ENCODE assay signal across 19 cellular contexts in the genomic region with DNA sequence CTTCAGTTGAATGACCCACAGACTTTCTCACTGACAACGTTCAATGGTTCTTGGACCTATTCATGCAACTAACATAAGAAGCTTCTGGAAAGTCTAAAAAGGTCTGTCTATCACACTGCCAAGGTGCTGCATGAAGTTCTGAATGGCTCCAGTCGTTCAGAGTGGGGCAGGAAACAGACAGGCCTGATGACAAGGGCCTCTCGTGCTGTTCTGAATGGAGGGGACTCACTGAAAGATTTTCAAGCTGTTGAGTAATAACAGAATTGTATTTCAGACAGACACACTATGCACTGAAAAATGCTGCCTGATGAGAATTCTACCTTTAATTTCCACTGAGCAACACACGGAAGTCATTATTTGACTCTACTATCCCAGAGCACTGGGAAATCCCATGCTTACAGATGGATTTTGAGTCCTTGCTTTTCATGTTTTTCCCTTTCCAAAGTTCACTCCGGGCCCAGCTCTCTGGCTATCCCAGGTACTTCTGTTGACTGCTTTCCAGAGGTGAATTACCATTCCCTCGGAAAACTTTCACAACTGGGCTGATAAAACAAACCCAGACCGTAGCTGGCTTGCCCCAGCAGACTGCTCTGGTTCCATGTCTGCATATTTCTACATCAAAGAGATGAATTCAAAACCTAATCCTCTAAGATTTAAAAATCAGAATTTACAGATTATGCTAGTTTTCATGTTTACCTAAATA.
DNase-seq lines count a peak whose midpoint lies in the region; ATAC-seq, FAIRE-seq and TF ChIP-seq lines count a peak whose summit lies in the region.
"Had no signal": no experiment of that assay in that cellular context is flagged by ENCODE, and none has a peak within 500 bp of the region (broad histone marks: within the 10 kb centered on the region; RNA-seq: fewer than 3 reads in every experiment).

No MANE protein-coding gene starts in this region.

- TF ChIP-seq RAD21 in GM12878 (IDR thresholded peaks at IDR 0.05; ENCODE audit: insufficient read depth, low read depth, low read length) = no peak

- no peaks in the 10 kb centered on the region; the same call in 1 of the 2 replicates for H4K20me1 ChIP-seq in GM12878 (ENCODE audit: control insufficient read depth, insufficient read depth)

- no peaks in the 10 kb centered on the region for H3K9me3 ChIP-seq in CD4-positive, alpha-beta T cell (ENCODE audit: control insufficient read depth, low read length)
- no peaks in the 10 kb centered on the region for H3K9me3 ChIP-seq in CD8-positive, alpha-beta memory T cell (ENCODE audit: low read length)
- no peaks in the 10 kb centered on the region for H3K9me3 ChIP-seq in GM12878 (replicated peaks; ENCODE audit: control insufficient read depth, insufficient read depth, low read length)
- H3K9me3 ChIP-seq: esophagus squamous epithelium, left ventricle myocardium inferior, thyroid gland had no signal

- CTCF ChIA-PET in CD4-positive, alpha-beta T cell (lab: Charles Lee) = interaction anchor here (1.3 kb wide), 1 partner anchor 302 kb away, joined by 3 read pairs; the partner anchor contains the start of genes CDNF, HSPA14 and MSANTD7
- CTCF ChIA-PET in CD8-positive, alpha-beta memory T cell (lab: Charles Lee) = interaction anchor here (1.0 to 3.6 kb wide), 3 partner anchors 11 to 287 kb away, joined by 3 to 17 read pairs (median 11); no protein-coding TSS in a partner anchor
- CTCF ChIA-PET in GM12878 (lab: Yijun Ruan, JAX) = interaction anchor here (1.1 to 5.7 kb wide), 11 partner anchors 11 to 301 kb away, joined by 3 to 134 read pairs (median 8); partner anchors contain the start of genes CDNF, HSPA14 and MSANTD7

- RAD21 ChIA-PET in GM12878 (lab: Charles Lee; ENCODE audit: unreplicated experiment) = interaction anchor here (4.8 kb wide), 1 partner anchor 288 kb away, joined by 74 read pairs; no protein-coding TSS in a partner anchor

- intact Hi-C loops in CD4-positive, alpha-beta T cell (cut with DNase I, micrococcal nuclease) = loop anchor here in 1 of 2 experiments (5.0 kb wide), 1 partner anchor 287 kb away; no protein-coding TSS in a partner anchor
- intact Hi-C loops in GM12878 (cut with micrococcal nuclease; ENCODE audit: unreplicated experiment) = no loop called here

- BruUV-seq in GM12878 (replicated peaks; lab: Mats Ljungman, UMichigan) = no TSS peak

- H3K4me1 Mint-ChIP-seq in CD4-positive, alpha-beta T cell (ENCODE audit: low read depth) = peaks cover 94% of the 10 kb centered on the region
- H3K4me1 Mint-ChIP-seq in CD8-positive, alpha-beta memory T cell = peaks cover 72 to 96% (median 93%) of the 10 kb centered on the region in 3 donors
- H3K4me1 Mint-ChIP-seq in naive thymus-derived CD8-positive, alpha-beta T cell = peaks cover 50 to 95% (median 81%) of the 10 kb centered on the region in 4 donors

- H3K27me3 Mint-ChIP-seq in CD4-positive, alpha-beta T cell = no peaks in the 10 kb centered on the region
- no peaks in the 10 kb centered on the region for H3K27me3 Mint-ChIP-seq in CD8-positive, alpha-beta memory T cell
- H3K27me3 Mint-ChIP-seq in naive thymus-derived CD8-positive, alpha-beta T cell = no peaks in the 10 kb centered on the region

- H3K79me2 ChIP-seq in GM12878 (ENCODE audit: control insufficient read depth, insufficient read depth, low read length) = no peaks in the 10 kb centered on the region; the same call in none of the 2 replicates

- no peak for TF ChIP-seq EP300 in GM12878 (IDR thresholded peaks at IDR 0.05; ENCODE audit: borderline replicate concordance in 1 of 2, control insufficient read depth in 1 of 2, low read depth in 2 of 2, low read length in 2 of 2)

- H3K4me2 ChIP-seq in GM12878 (ENCODE audit: control insufficient read depth, insufficient read depth) = no peak overlapping the region
- H3K4me2 ChIP-seq: KMS-11 had no signal

- H3K36me3 ChIP-seq in CD8-positive, alpha-beta memory T cell (ENCODE audit: insufficient read depth, low read length) = peaks cover 17% of the 10 kb centered on the region
- H3K36me3 ChIP-seq in GM12878 (ENCODE audit: control insufficient read depth in 2 of 2, insufficient read depth in 2 of 2, low read length in 1 of 2) = peaks cover 2 to 28% of the 10 kb centered on the region in 2 experiments; a peak in 3 of 4 replicates
- H3K36me3 ChIP-seq: left ventricle myocardium inferior, thyroid gland had no signal

- H2AFZ ChIP-seq in GM12878 (ENCODE audit: control insufficient read depth, low read depth, low read length) = no peak overlapping the region

- ATAC-seq in CD4-positive, alpha-beta T cell (ENCODE audit: poor library complexity) = no peak
- ATAC-seq in GM12878 (no peak), HG02885 (IDR thresholded peaks at IDR 0.05; ENCODE audit: poor library complexity, unreplicated experiment) (no peak)
- no peak for ATAC-seq in naive thymus-derived CD8-positive, alpha-beta T cell

- peaks cover 98% of the 10 kb centered on the region for H3K36me3 Mint-ChIP-seq in CD4-positive, alpha-beta T cell (ENCODE audit: low read depth)
- peaks cover 0 to 90% (median 22%) of the 10 kb centered on the region in 3 donors for H3K36me3 Mint-ChIP-seq in CD8-positive, alpha-beta memory T cell
- peaks cover 0 to 87% (median 5%) of the 10 kb centered on the region in 3 donors for H3K36me3 Mint-ChIP-seq in naive thymus-derived CD8-positive, alpha-beta T cell

- TF ChIP-seq POLR2A in GM12878 (IDR thresholded peaks at IDR 0.05; ENCODE audit: low read depth, low read length) = 0 out of 2 replicates have a peak, but pooled peaks have one; percentile 10

- POLR2A ChIA-PET in CD4-positive, alpha-beta T cell (lab: Charles Lee) = interaction anchor here (0.8 to 1.9 kb wide), 3 partner anchors 28 to 607 kb away, joined by 3 to 5 read pairs (median 3); no protein-coding TSS in a partner anchor
- POLR2A ChIA-PET in CD8-positive, alpha-beta memory T cell (lab: Charles Lee) = no interaction called here
- POLR2A ChIA-PET in GM12878 (lab: Charles Lee) = no interaction called here
- POLR2A ChIA-PET in naive thymus-derived CD8-positive, alpha-beta T cell (lab: Charles Lee) = no interaction called here

- no peaks in the 10 kb centered on the region for H3K9me3 Mint-ChIP-seq in CD4-positive, alpha-beta T cell
- no peaks in the 10 kb centered on the region for H3K9me3 Mint-ChIP-seq in CD8-positive, alpha-beta memory T cell
- no peaks in the 10 kb centered on the region for H3K9me3 Mint-ChIP-seq in naive thymus-derived CD8-positive, alpha-beta T cell
- H3K9me3 Mint-ChIP-seq: HFFc6 had no signal

- H3K4me3 ChIP-seq in CD8-positive, alpha-beta memory T cell (ENCODE audit: low read length) = no peak overlapping the region
- H3K4me3 ChIP-seq in GM12878 = no peak overlapping the region
- H3K4me3 ChIP-seq: esophagus squamous epithelium, left ventricle myocardium inferior, skin epidermis, thyroid gland had no signal

- SMC1A ChIA-PET in GM12878 (lab: Charles Lee; ENCODE audit: uncharacterized antibody, unreplicated experiment) = interaction anchor here (0.5 to 5.2 kb wide), 7 partner anchors 23 to 507 kb away, joined by 3 to 66 read pairs (median 3); no protein-coding TSS in a partner anchor

- no peak for TF ChIP-seq CTCF in CD4-positive, alpha-beta T cell (IDR thresholded peaks at IDR 0.05)
- no peak for TF ChIP-seq CTCF in GM12878 (IDR thresholded peaks at IDR 0.05 in 2 of 3, conservative IDR thresholded peaks at IDR 0.05 in 1 of 3; ENCODE audit: control insufficient read depth in 2 of 3, extremely low read depth in 1 of 3, insufficient read depth in 1 of 3, low read depth in 3 of 3, low read length in 3 of 3)

- WGBS in GM12878 (ENCODE audit: insufficient coverage, insufficient replicate concordance, low lambda C conversion rate, missing lambda C conversion rate) = 61% methylated on average over 7 of the region's 7 CpGs

- peaks cover 54% of the 10 kb centered on the region for H3K4me1 ChIP-seq in CD8-positive, alpha-beta memory T cell (ENCODE audit: insufficient read depth, low read length)
- H3K4me1 ChIP-seq in GM12878 (ENCODE audit: control insufficient read depth, insufficient read depth, low read length) = peaks cover 3% of the 10 kb centered on the region; the same call in 1 of the 2 replicates
- H3K4me1 ChIP-seq: thyroid gland had no signal

- in situ Hi-C loops in GM12878 (cut with MboI) = no loop called here

- no peak overlapping the region for H3K9ac ChIP-seq in GM12878 (ENCODE audit: control insufficient read depth, insufficient read depth, low read length)
- H3K9ac ChIP-seq: KMS-11 had no signal

- peak overlapping the region; percentile 45 for H3K27ac Mint-ChIP-seq in CD4-positive, alpha-beta T cell
- H3K27ac Mint-ChIP-seq in CD8-positive, alpha-beta memory T cell = peak overlapping the region; percentile 10 to 90 (median 77)
- H3K27ac Mint-ChIP-seq in naive thymus-derived CD8-positive, alpha-beta T cell = peak overlapping the region in 9 of 10 donors; percentile 57 to 89 (median 81)
- H3K27ac Mint-ChIP-seq: HFFc6 had no signal

- no peak for FAIRE-seq in GM12878 (lab: Jason Lieb, UNC)

- H3K4me3 Mint-ChIP-seq in CD4-positive, alpha-beta T cell = peak overlapping the region; percentile 18
- H3K4me3 Mint-ChIP-seq in CD8-positive, alpha-beta memory T cell = no peak overlapping the region
- H3K4me3 Mint-ChIP-seq in naive thymus-derived CD8-positive, alpha-beta T cell = peak overlapping the region in 2 of 10 donors; percentile 28 to 48
- H3K4me3 Mint-ChIP-seq: HFFc6 had no signal

- H3K27ac ChIP-seq in CD4-positive, alpha-beta T cell (ENCODE audit: low read depth, low read length) = no peak overlapping the region
- no peak overlapping the region for H3K27ac ChIP-seq in CD8-positive, alpha-beta memory T cell (ENCODE audit: low read depth, low read length)
- H3K27ac ChIP-seq in GM12878 (ENCODE audit: control insufficient read depth, insufficient read depth) = no peak overlapping the region
- H3K27ac ChIP-seq: esophagus squamous epithelium, KMS-11, left ventricle myocardium inferior, RWPE1, thyroid gland had no signal

- DNase-seq in CD4-positive, alpha-beta T cell = no peak
- DNase-seq in CD8-positive, alpha-beta memory T cell = no peak
- no peak for DNase-seq in GM12878 (ENCODE audit: low read depth, low spot score)
- no peak for DNase-seq in naive thymus-derived CD8-positive, alpha-beta T cell
- no peak for DNase-seq in amniotic stem cell (lab: John Stamatoyannopoulos, UW)
- no peak for DNase-seq in Ammon's horn (ENCODE audit: low spot score)
- no peak for DNase-seq in UCSD-AML1 (lab: John Stamatoyannopoulos, UW; ENCODE audit: unreplicated experiment)
- DNase-seq: caudate nucleus; esophagus squamous epithelium; HFFc6; left ventricle myocardium inferior; NCI-H1048; NCI-H510A treated with DMSO at 0.1 percent for 48 hours; stimulated activated CD4-positive, alpha-beta T cell treated with anti-CD3 and anti-CD28 coated beads, Interleukin-4, amount 100 ng/mL, for 24 hours; thyroid gland had no signal

- H3K27me3 ChIP-seq in CD4-positive, alpha-beta T cell (ENCODE audit: control insufficient read depth, insufficient read depth, low read length) = no peaks in the 10 kb centered on the region
- H3K27me3 ChIP-seq in CD8-positive, alpha-beta memory T cell (ENCODE audit: insufficient read depth, low read length, poor library complexity, severe bottlenecking) = no peaks in the 10 kb centered on the region
- no peaks in the 10 kb centered on the region for H3K27me3 ChIP-seq in GM12878 (replicated peaks in 1 of 2; ENCODE audit: control insufficient read depth in 2 of 2, insufficient read depth in 2 of 2, low read length in 1 of 2)
- H3K27me3 ChIP-seq: esophagus squamous epithelium, thyroid gland had no signal

TF ChIP-seq in GM12878, 131 proteins besides CTCF, POLR2A, EP300 and RAD21 (continues in another document):
- TF ChIP-seq MTA2 (IDR thresholded peaks at IDR 0.05; ENCODE audit: low read depth) = no peak
